In genomic region chr1:101239095-101240040, GRCh38 we compare ENCODE assay signal across 1 cellular context.
TF ChIP-seq lines count a peak whose summit lies in the region.

No MANE protein-coding gene starts in this region.

TF ChIP-seq in HCT116, 20 proteins besides CTCF, POLR2A, EP300 and RAD21 (continued from another document):
- TF ChIP-seq REST (IDR thresholded peaks at IDR 0.05; ENCODE audit: low read depth) (no peak), ELF1 (IDR thresholded peaks at IDR 0.05; ENCODE audit: borderline replicate concordance, low read depth) (no peak), YY1 (IDR thresholded peaks at IDR 0.05; ENCODE audit: extremely low read depth, insufficient replicate concordance, low read depth, low read length) (no peak), EGR1 (IDR thresholded peaks at IDR 0.05; ENCODE audit: low read depth) (no peak), CEBPB (IDR thresholded peaks at IDR 0.05; ENCODE audit: low read depth) (no peak), ZFX (IDR thresholded peaks at IDR 0.05) (no peak), POLR2AphosphoS5 (IDR thresholded peaks at IDR 0.05; ENCODE audit: low read depth, low read length) (no peak), CBX3 (IDR thresholded peaks at IDR 0.05; ENCODE audit: low read depth) (no peak)
